In the genomic region with DNA sequence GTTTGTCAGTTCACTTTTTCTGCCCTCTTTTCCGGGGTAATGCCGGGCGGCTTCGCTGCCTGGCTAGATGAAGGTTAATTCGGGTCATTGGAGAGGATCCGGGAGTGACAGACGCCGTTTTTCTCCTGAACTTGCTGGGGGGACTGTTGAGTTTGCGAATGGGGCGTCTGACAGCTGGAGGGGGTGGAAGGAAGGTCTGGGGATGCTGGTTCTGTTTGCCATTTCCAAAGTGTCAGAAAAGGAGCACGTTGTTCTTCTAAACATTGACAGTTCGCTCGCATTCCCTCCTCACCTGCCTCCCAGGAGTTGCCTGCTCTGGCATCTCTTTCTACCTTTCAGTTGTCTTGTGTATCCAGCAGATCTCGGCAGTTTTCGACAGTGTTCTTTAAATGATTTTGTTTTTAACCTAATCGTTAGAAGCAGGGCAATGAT, we compare ENCODE assay signal across 1 cellular context.
TF ChIP-seq lines count a peak whose summit lies in the region.

No MANE protein-coding gene starts in this region.

TF ChIP-seq in H1, 55 proteins besides CTCF, POLR2A, EP300 and RAD21:
- TF ChIP-seq ASH2L (IDR thresholded peaks at IDR 0.05; ENCODE audit: low read length), result peak; percentile 10
- TF ChIP-seq TAF1 (IDR thresholded peaks at IDR 0.05; ENCODE audit: low read depth, low read length), result no peak
- peak in 1 of 2 experiments; percentile 49; a peak in 1 of 4 replicates for TF ChIP-seq HDAC2 (IDR thresholded peaks at IDR 0.05; ENCODE audit: borderline replicate concordance in 1 of 2, low read depth in 2 of 2, low read length in 2 of 2)
- no peak for TF ChIP-seq FOSL1 (IDR thresholded peaks at IDR 0.05; ENCODE audit: insufficient read depth, low read depth, low read length)
- peak; percentile 93 for TF ChIP-seq SAP30 (IDR thresholded peaks at IDR 0.05; ENCODE audit: insufficient read depth, insufficient replicate concordance, low read length)
- TF ChIP-seq SIN3A (conservative IDR thresholded peaks at IDR 0.05 in 1 of 2, IDR thresholded peaks at IDR 0.05 in 1 of 2; ENCODE audit: low read depth in 1 of 2, low read length in 2 of 2), result peak; percentile 94 to 96; a peak in 3 of 4 replicates
TF ChIP-seq in H1: peak in this region for 4.
